23 cellular contexts compared by ENCODE assay signal in the genomic region with DNA sequence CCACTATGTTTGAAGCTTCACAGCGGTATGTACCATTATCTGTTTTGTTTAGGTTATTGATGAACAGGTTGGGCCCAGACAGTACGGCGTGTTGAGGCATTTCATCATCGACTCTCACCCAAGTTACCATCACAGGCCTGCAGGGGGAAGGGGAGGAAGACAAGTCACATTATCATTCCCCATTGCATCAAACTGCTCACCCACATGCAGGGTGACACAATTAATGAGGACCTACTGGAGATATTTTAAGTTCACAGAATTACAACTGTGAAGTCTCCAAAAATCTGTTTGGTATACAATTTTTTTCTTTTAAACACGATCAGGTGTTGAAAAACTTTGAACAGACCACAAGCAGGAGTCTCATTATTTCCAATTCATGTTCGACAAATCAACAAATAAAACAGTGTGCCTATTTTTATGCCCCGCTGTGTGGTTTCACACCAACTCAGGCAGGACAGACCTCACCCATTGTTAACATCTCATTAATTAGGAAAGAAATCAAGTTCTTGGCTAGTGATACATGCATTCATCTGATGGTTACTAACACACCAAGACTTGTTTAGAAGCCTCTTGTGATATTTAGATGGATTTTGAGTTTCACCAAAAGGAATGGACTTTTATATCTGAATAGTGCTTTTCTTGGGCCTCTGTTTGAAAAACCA.
"Had no signal": no experiment of that assay in that cellular context is flagged by ENCODE, and none has a peak within 500 bp of the region (broad histone marks: within the 10 kb centered on the region; RNA-seq: fewer than 3 reads in every experiment).

No MANE protein-coding gene starts in this region.

- H3K4me2 ChIP-seq: hepatocyte had no signal

- H3K4me1 Mint-ChIP-seq: stimulated activated naive B cell treated with anti-CD40 and anti-IgM and Interleukin-4, amounts not matched to agents 10 μg/mL and 1 μg/mL and 100 μg/mL, for 72 hours; stimulated activated naive CD8-positive, alpha-beta T cell treated with anti-CD3 and anti-CD28 coated beads, Interleukin-15, amount 100 ng/mL, for 72 hours had no signal

- H3K4me1 ChIP-seq: foreskin keratinocyte, parathyroid adenoma, spleen, testis, tibial nerve, upper lobe of right lung, vagina had no signal

- H3K36me3 Mint-ChIP-seq: stimulated activated naive B cell treated with anti-CD40 and anti-IgM and Interleukin-4, amounts not matched to agents 10 μg/mL and 1 μg/mL and 100 μg/mL, for 72 hours had no signal

- H3K27me3 ChIP-seq: foreskin keratinocyte, hepatocyte, spleen, testis, tibial nerve, upper lobe of right lung, vagina had no signal

- H2AFZ ChIP-seq: hepatocyte, parathyroid adenoma had no signal

- DNase-seq: head of caudate nucleus; left colon; left ventricle myocardium superior; mesenchymal stem cell; midbrain; nephron progenitor cell; psoas muscle; retina; spleen; stimulated activated CD4-positive, alpha-beta T cell treated with anti-CD3 and anti-CD28 coated beads, Interleukin-15, amount 100 ng/mL, for 24 hours; stimulated activated CD4-positive, alpha-beta T cell treated with anti-CD3 and anti-CD28 coated beads, Interleukin-1b, Interleukin-23, amount 100 ng/mL, for 48 hours; stimulated activated CD4-positive, alpha-beta T cell treated with anti-CD3 and anti-CD28 coated beads, Interleukin-4, amount 100 ng/mL, for 4 hours; stimulated activated naive B cell treated with anti-CD40 and anti-IgM and Interleukin-4, amounts not matched to agents 10 μg/mL and 1 μg/mL and 100 μg/mL, for 72 hours; stimulated activated naive CD8-positive, alpha-beta T cell treated with anti-CD3 and anti-CD28 coated beads, Interleukin-15, amount 100 ng/mL, for 72 hours; testis; upper lobe of right lung had no signal

- H3K27ac ChIP-seq: foreskin keratinocyte, hepatocyte, parathyroid adenoma, psoas muscle, spleen, testis, tibial nerve, upper lobe of right lung, vagina had no signal

- H3K9me3 ChIP-seq: psoas muscle, spleen, testis, tibial nerve, upper lobe of right lung, vagina had no signal

- ATAC-seq: left colon; left ventricle myocardium superior; psoas muscle; sciatic nerve; stimulated activated naive B cell treated with anti-CD40 and anti-IgM and Interleukin-4, amounts not matched to agents 10 μg/mL and 1 μg/mL and 100 μg/mL, for 72 hours; stimulated activated naive CD8-positive, alpha-beta T cell treated with anti-CD3 and anti-CD28 coated beads, Interleukin-15, amount 100 ng/mL, for 72 hours; upper lobe of right lung had no signal

- H3K4me3 Mint-ChIP-seq: dendritic cell treated with granulocyte-macrophage colony-stimulating factor and Interleukin-4, amounts not matched to agents 40 ng/mL and 50 ng/mL, for 4 days; nephron progenitor cell; stimulated activated naive B cell treated with anti-CD40 and anti-IgM and Interleukin-4, amounts not matched to agents 10 μg/mL and 1 μg/mL and 100 μg/mL, for 72 hours; stimulated activated naive CD8-positive, alpha-beta T cell treated with anti-CD3 and anti-CD28 coated beads, Interleukin-15, amount 100 ng/mL, for 72 hours had no signal

- H3K79me2 ChIP-seq: hepatocyte, parathyroid adenoma had no signal

- H3K27me3 Mint-ChIP-seq: dendritic cell treated with granulocyte-macrophage colony-stimulating factor and Interleukin-4, amounts not matched to agents 40 ng/mL and 50 ng/mL, for 4 days; stimulated activated naive B cell treated with anti-CD40 and anti-IgM and Interleukin-4, amounts not matched to agents 10 μg/mL and 1 μg/mL and 100 μg/mL, for 72 hours; stimulated activated naive CD8-positive, alpha-beta T cell treated with anti-CD3 and anti-CD28 coated beads, Interleukin-15, amount 100 ng/mL, for 72 hours had no signal

- H3K9ac ChIP-seq: parathyroid adenoma had no signal

- H3K9me3 Mint-ChIP-seq: dendritic cell treated with granulocyte-macrophage colony-stimulating factor and Interleukin-4, amounts not matched to agents 40 ng/mL and 50 ng/mL, for 4 days; nephron progenitor cell; stimulated activated naive B cell treated with anti-CD40 and anti-IgM and Interleukin-4, amounts not matched to agents 10 μg/mL and 1 μg/mL and 100 μg/mL, for 72 hours; stimulated activated naive CD8-positive, alpha-beta T cell treated with anti-CD3 and anti-CD28 coated beads, Interleukin-15, amount 100 ng/mL, for 72 hours had no signal

- H3K27ac Mint-ChIP-seq: dendritic cell treated with granulocyte-macrophage colony-stimulating factor and Interleukin-4, amounts not matched to agents 40 ng/mL and 50 ng/mL, for 4 days; stimulated activated naive B cell treated with anti-CD40 and anti-IgM and Interleukin-4, amounts not matched to agents 10 μg/mL and 1 μg/mL and 100 μg/mL, for 72 hours; stimulated activated naive CD8-positive, alpha-beta T cell treated with anti-CD3 and anti-CD28 coated beads, Interleukin-15, amount 100 ng/mL, for 72 hours had no signal
